Comparison of ENCODE assay signal across 24 cellular contexts in the genomic region with DNA sequence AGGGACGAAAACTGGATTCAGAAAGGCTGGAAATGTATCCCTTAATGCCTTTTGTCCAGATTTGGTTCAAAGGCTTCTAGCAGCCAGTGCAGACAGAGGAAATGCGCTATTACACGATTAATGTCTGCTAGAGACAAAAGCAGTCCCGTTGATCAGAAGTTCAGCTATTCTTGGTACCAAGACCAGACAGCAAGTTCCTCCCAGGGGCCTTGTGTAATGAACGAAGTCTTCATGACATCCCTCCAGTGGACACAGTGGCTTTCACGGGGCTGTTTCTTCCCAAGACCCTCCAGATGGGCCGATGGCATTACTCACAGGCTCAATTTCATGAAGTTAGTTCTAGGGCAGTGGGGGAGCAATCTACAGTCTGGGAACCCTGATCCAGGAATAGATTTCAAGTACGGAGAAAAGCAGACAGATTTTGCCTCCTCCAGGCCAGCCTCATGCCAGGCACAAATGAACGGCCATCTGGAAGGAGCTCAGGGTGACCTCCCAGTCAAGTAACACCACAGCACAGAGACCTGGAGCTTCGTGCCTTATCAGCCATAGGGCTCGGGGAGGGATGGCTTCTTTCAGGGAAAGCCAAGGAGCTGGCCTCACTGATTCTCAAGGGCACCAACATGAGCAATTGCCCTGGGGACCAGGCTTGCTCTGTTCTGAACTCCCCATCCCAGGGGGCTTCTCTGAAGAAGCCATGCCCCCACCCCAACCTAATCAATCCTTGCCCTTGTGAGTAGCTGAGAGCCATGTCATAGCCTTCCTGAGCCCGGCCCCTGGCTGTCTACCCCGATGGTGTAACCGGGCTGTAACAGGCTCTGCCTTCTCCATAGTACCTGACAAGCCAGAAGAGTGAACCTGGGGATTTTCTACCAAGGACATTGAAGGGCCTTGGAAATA.
"Had no signal": no experiment of that assay in that cellular context is flagged by ENCODE, and none has a peak within 500 bp of the region (broad histone marks: within the 10 kb centered on the region; RNA-seq: fewer than 3 reads in every experiment).

No MANE protein-coding gene starts in this region.

- H3K27me3 Mint-ChIP-seq: activated naive CD8-positive, alpha-beta T cell treated with anti-CD3 and anti-CD28 coated beads for 36 hours; activated T-helper 17 cell treated with anti-CD3 and anti-CD28 coated beads, Interleukin-2, amount 50 U/mL, for 72 hours; naive thymus-derived CD8-positive, alpha-beta T cell had no signal

- H3K9me3 Mint-ChIP-seq: activated CD4-positive, alpha-beta T cell treated with anti-CD3 and anti-CD28 coated beads, Interleukin-2, amount 10 ng/mL, durations not matched to agents 24 days and 14 days; activated naive CD8-positive, alpha-beta T cell treated with anti-CD3 and anti-CD28 coated beads for 36 hours; activated T-helper 17 cell treated with anti-CD3 and anti-CD28 coated beads, Interleukin-2, amount 50 U/mL, for 72 hours; immature natural killer cell; naive thymus-derived CD8-positive, alpha-beta T cell had no signal

- H3K27ac Mint-ChIP-seq: activated CD4-positive, alpha-beta T cell treated with anti-CD3 and anti-CD28 coated beads, Interleukin-2, amount 10 ng/mL, durations not matched to agents 24 days and 14 days; activated naive CD8-positive, alpha-beta T cell treated with anti-CD3 and anti-CD28 coated beads for 36 hours; activated T-helper 17 cell treated with anti-CD3 and anti-CD28 coated beads, Interleukin-2, amount 50 U/mL, for 72 hours had no signal

- H3K27ac ChIP-seq: cardiac muscle cell, colonic mucosa, heart right ventricle, ovary, tibial nerve, uterus had no signal

- ATAC-seq: activated T-helper 17 cell treated with anti-CD3 and anti-CD28 coated beads, Interleukin-2, amount 50 U/mL, for 72 hours; naive thymus-derived CD8-positive, alpha-beta T cell; SK-N-SH treated with all-trans-retinoic acid at 6 μM for 48 hours had no signal

- H3K4me1 ChIP-seq: colonic mucosa, heart right ventricle, tibial nerve, uterus had no signal

- H3K36me3 ChIP-seq: cardiac muscle cell, colonic mucosa, ovary, uterus had no signal

- DNase-seq: activated CD4-positive, alpha-beta T cell treated with anti-CD3 and anti-CD28 coated beads, Interleukin-2, amount 10 ng/mL, durations not matched to agents 24 days and 14 days; activated CD4-positive, CD25-positive, alpha-beta regulatory T cell; activated naive CD4-positive, alpha-beta T cell; activated naive CD8-positive, alpha-beta T cell treated with anti-CD3 and anti-CD28 coated beads for 36 hours; activated T-cell treated with anti-CD3 and anti-CD28 coated beads for 4 hours; amniotic stem cell; colonic mucosa; heart right ventricle; immature natural killer cell; kidney glomerular epithelial cell; mesenchymal stem cell; naive thymus-derived CD8-positive, alpha-beta T cell; stimulated activated CD4-positive, alpha-beta T cell treated with anti-CD3 and anti-CD28 coated beads, Interleukin-12 subunit alpha, Interleukin-12 subunit beta, amount 100 ng/mL, for 4 hours; stimulated activated CD4-positive, alpha-beta T cell treated with anti-CD3 and anti-CD28 coated beads, Interleukin-1b, Interleukin-23, amount 100 ng/mL, for 48 hours; stimulated activated CD8-positive, alpha-beta memory T cell treated with anti-CD3 and anti-CD28 coated beads, Interleukin-4, amount 100 ng/mL, for 48 hours; stimulated activated naive CD4-positive, alpha-beta T cell; T-helper 1 cell; T-helper 9 cell; uterus had no signal

- H3K27me3 ChIP-seq: cardiac muscle cell, colonic mucosa, heart right ventricle, ovary, tibial nerve, uterus had no signal

- H3K9me3 ChIP-seq: colonic mucosa, heart right ventricle, ovary, tibial nerve, uterus had no signal

- H3K4me3 Mint-ChIP-seq: activated CD4-positive, alpha-beta T cell treated with anti-CD3 and anti-CD28 coated beads, Interleukin-2, amount 10 ng/mL, durations not matched to agents 24 days and 14 days; activated naive CD8-positive, alpha-beta T cell treated with anti-CD3 and anti-CD28 coated beads for 36 hours; activated T-helper 17 cell treated with anti-CD3 and anti-CD28 coated beads, Interleukin-2, amount 50 U/mL, for 72 hours; immature natural killer cell; naive thymus-derived CD8-positive, alpha-beta T cell had no signal

- H3K4me3 ChIP-seq: cardiac muscle cell, colonic mucosa, heart right ventricle, ovary, tibial nerve, uterus had no signal
